38 cellular contexts compared by ENCODE assay signal in the genomic region with DNA sequence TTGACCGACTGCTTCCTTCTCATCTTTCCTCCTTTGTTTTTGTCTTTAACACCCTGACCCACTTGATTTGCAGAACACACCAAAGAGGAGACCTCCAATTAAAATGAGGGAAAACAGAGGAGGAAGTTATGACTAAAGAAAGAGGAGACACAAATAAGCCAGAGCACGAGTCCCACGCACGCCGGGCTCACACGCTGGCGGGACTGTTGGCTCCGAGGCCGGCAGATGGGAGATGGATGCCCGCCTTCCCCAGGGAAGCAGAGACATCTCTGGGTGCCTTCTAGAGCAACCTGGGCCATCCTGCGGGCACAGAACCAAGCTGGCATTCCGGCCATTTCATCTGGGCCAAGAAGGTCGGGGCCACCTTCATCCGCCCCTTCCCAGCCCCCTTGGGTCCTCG. TPM values are rescaled to one million over a fixed set of nuclear protein-coding genes. Genes with fewer than 3 reads are reported as not detected.
"Had no signal": no experiment of that assay in that cellular context is flagged by ENCODE, and none has a peak within 500 bp of the region (broad histone marks: within the 10 kb centered on the region; RNA-seq: fewer than 3 reads in every experiment).

No MANE protein-coding gene starts in this region.

- H3K27ac ChIP-seq: KMS-11 had no signal

- DNase-seq: Karpas-422, Kasumi-1, KG1, MG63, MM.1S, MV-4-11, NCI-H1048, NCI-H1092, NCI-H1092 treated with DMSO at 0.1 percent for 48 hours, NCI-H1105, NCI-H1105 treated with DMSO at 0.1 percent for 48 hours, NCI-H1417, NCI-H1417 treated with DMSO at 0.1 percent for 48 hours, NCI-H1436, NCI-H1436 treated with DMSO at 0.1 percent for 48 hours, NCI-H146, NCI-H1694, NCI-H1694 treated with DMSO at 0.1 percent for 48 hours, NCI-H187, NCI-H187 treated with DMSO at 0.1 percent for 48 hours, NCI-H1930, NCI-H2029, NCI-H2029 treated with DMSO at 0.1 percent for 48 hours, NCI-H2081, NCI-H2081 treated with DMSO at 0.1 percent for 48 hours, NCI-H2107, NCI-H2171, NCI-H2171 treated with DMSO at 0.1 percent for 48 hours, NCI-H2227 treated with DMSO at 0.1 percent for 48 hours, NCI-H226, NCI-H345, NCI-H446, NCI-H446 treated with DMSO at 0.1 percent for 48 hours had no signal

RNA-seq across cellular contexts. Expression of a gene that starts 5.6 kb away (rescaled TPM):
- total RNA-seq: LHCN-M2, M059J, MCF 10A, NCI-H460 had no signal
